In genomic region chr12:75208851-75209781, GRCh38 we compare ENCODE assay signal across 8 cellular contexts. TPM values are rescaled to one million over a fixed set of nuclear protein-coding genes. Genes with fewer than 3 reads are reported as not detected.
DNase-seq lines count a peak whose midpoint lies in the region; ATAC-seq, FAIRE-seq and TF ChIP-seq lines count a peak whose summit lies in the region.

No MANE protein-coding gene starts in this region.

- peak overlapping the region; percentile 53 for H3K4me2 ChIP-seq in mammary epithelial cell (ENCODE audit: insufficient read depth, low read depth, low read length)

- no peak for FAIRE-seq in GM19239 (lab: Jason Lieb, UNC)

- TF ChIP-seq CTCF in mammary epithelial cell (conservative IDR thresholded peaks at IDR 0.05 in 1 of 2, IDR thresholded peaks at IDR 0.05 in 1 of 2; ENCODE audit: extremely low read depth in 1 of 2, insufficient read depth in 1 of 2, low read depth in 1 of 2, low read length in 2 of 2) = no peak

- DNase-seq in D341Med (ENCODE audit: low spot score) (peak; percentile 65), MG63 (peak; percentile 31), mammary epithelial cell (peak; percentile 26), myocyte (ENCODE audit: low read depth) (peak; percentile 53), DMS114 treated with DMSO at 0.1 percent for 48 hours (lab: John Stamatoyannopoulos, UW; ENCODE audit: unreplicated experiment) (no peak), HPDE6-E6E7 (ENCODE audit: extremely low spot score) (no peak), GM19239 (ENCODE audit: insufficient read length, low spot score) (no peak)

- H3K4me1 ChIP-seq in mammary epithelial cell (ENCODE audit: insufficient read depth, low read length) = no peaks in the 10 kb centered on the region

- H3K36me3 ChIP-seq in MG63 (no peaks in the 10 kb centered on the region), mammary epithelial cell (ENCODE audit: insufficient read depth, low read length) (no peaks in the 10 kb centered on the region)

- no peak overlapping the region for H2AFZ ChIP-seq in mammary epithelial cell (ENCODE audit: low read depth, low read length)

- CTCF ChIA-PET in mammary epithelial cell (lab: Charles Lee; ENCODE audit: low non-redundant PET) = interaction anchor here (0.5 kb wide), 1 partner anchor 523 kb away, joined by 3 read pairs; no protein-coding TSS in a partner anchor

- no TSS peak for BruUV-seq in mammary epithelial cell (replicated peaks; lab: Mats Ljungman, UMichigan)

- in situ Hi-C loops in mammary epithelial cell (cut with MboI; ENCODE audit: low sequenced_read_pairs in 2 of 2) = no loop called here

- peaks cover 1% of the 10 kb centered on the region; the same call in 1 of the 2 replicates for H3K27me3 ChIP-seq in MG63
- H3K27me3 ChIP-seq in mammary epithelial cell (ENCODE audit: insufficient read depth, low read length) = peaks cover 41% of the 10 kb centered on the region

- H3K9ac ChIP-seq in mammary epithelial cell (ENCODE audit: insufficient read depth, low read length) = no peak overlapping the region

- dilution Hi-C loops in mammary epithelial cell (cut with HindIII; ENCODE audit: low sequenced_read_pairs) = no loop called here

- H3K4me3 ChIP-seq in MG63 (no peak overlapping the region), mammary epithelial cell (replicated peaks in 1 of 3; ENCODE audit: insufficient read depth in 1 of 3, low read depth in 2 of 3, low read length in 3 of 3) (peak overlapping the region in 1 of 3 experiments; percentile 6)

- ATAC-seq in GM21447 (IDR thresholded peaks at IDR 0.05; ENCODE audit: unreplicated experiment) = no peak

- intact Hi-C loops in mammary epithelial cell (cut with micrococcal nuclease) = no loop called here

- no peak overlapping the region for H3K27ac ChIP-seq in mammary epithelial cell (ENCODE audit: insufficient read depth, low read depth, low read length)

- no peaks in the 10 kb centered on the region for H3K9me3 ChIP-seq in MG63
- H3K9me3 ChIP-seq in mammary epithelial cell (replicated peaks; ENCODE audit: insufficient read depth, low read length) = peaks cover 3% of the 10 kb centered on the region

- no peaks in the 10 kb centered on the region for H4K20me1 ChIP-seq in mammary epithelial cell (ENCODE audit: insufficient read depth, low read length)

- H3K79me2 ChIP-seq in mammary epithelial cell (ENCODE audit: insufficient read depth, low read length) = no peaks in the 10 kb centered on the region

- WGBS in mammary epithelial cell (ENCODE audit: low coverage, missing lambda C conversion rate) = 5% methylated on average over 11 of the region's 49 CpGs

RNA-seq across cellular contexts. Expression of gene KCNC2, which starts 0.5 kb away (rescaled TPM):
- not detected in 2 replicates for total RNA-seq in MG63 (2014; rRNA removed; shearing (Covaris generic); ENCODE audit: low replicate concordance)
- total RNA-seq in mammary epithelial cell (not detected), myocyte (not detected in 2 replicates)
- polyA plus RNA-seq in mammary epithelial cell = not detected
- polyA minus RNA-seq in mammary epithelial cell = not detected
- polyA plus RNA-seq in myocyte (2012) = not detected

Comparison
In these comparisons a context has a peak if more than half of its experiments do, and no peak if none do; other contexts are left out.
1. DNase-seq: peak in D341Med (single experiment), MG63 (single experiment), mammary epithelial cell (single experiment) and myocyte (single experiment); none in DMS114 treated with DMSO at 0.1 percent for 48 hours (single experiment), HPDE6-E6E7 (single experiment) and GM19239 (single experiment).